Comparison of ENCODE assay signal across 1 cellular context in genomic region chr4:58760737-58761136, GRCh38.
TF ChIP-seq lines count a peak whose summit lies in the region.

No MANE protein-coding gene starts in this region.

TF ChIP-seq in WTC11, 78 proteins besides CTCF, POLR2A, EP300 and RAD21 (continued from another document):
- TF ChIP-seq E2F5 (CRISPR knock-in tag; IDR thresholded peaks at IDR 0.05) = no peak
- no peak for TF ChIP-seq NFATC4 (CRISPR knock-in tag; IDR thresholded peaks at IDR 0.05)
- TF ChIP-seq SOX15 (CRISPR knock-in tag; IDR thresholded peaks at IDR 0.05) = no peak
- no peak for TF ChIP-seq ZNF281 (CRISPR knock-in tag; IDR thresholded peaks at IDR 0.05)
- no peak for TF ChIP-seq FOXK1 (CRISPR knock-in tag; IDR thresholded peaks at IDR 0.05)
- TF ChIP-seq NR1H2 (CRISPR knock-in tag; IDR thresholded peaks at IDR 0.05) = no peak
- no peak for TF ChIP-seq ZSCAN18 (CRISPR knock-in tag; IDR thresholded peaks at IDR 0.05)
- TF ChIP-seq FOXP1 (CRISPR knock-in tag; IDR thresholded peaks at IDR 0.05; ENCODE audit: borderline replicate concordance) = no peak
